ENCODE assay signal across 8 cellular contexts in genomic region chr17:77214743-77215142, GRCh38.
DNase-seq lines count a peak whose midpoint lies in the region; ATAC-seq and TF ChIP-seq lines count a peak whose summit lies in the region.

No MANE protein-coding gene starts in this region.

- H3K27ac Mint-ChIP-seq in neural progenitor cell, result peak overlapping the region; percentile 14

- H3K27me3 ChIP-seq in esophagus squamous epithelium (no peaks in the 10 kb centered on the region), neural progenitor cell (no peaks in the 10 kb centered on the region), vagina (no peaks in the 10 kb centered on the region)

- no peak overlapping the region for H3K4me3 ChIP-seq in esophagus squamous epithelium
- no peak overlapping the region for H3K4me3 ChIP-seq in neural progenitor cell
- H3K4me3 ChIP-seq in vagina, result no peak overlapping the region

- no peaks in the 10 kb centered on the region for H3K9me3 Mint-ChIP-seq in neural progenitor cell

- H3K79me2 ChIP-seq in neural progenitor cell (ENCODE audit: low read depth), result no peaks in the 10 kb centered on the region

- H3K9ac ChIP-seq in neural progenitor cell, result no peak overlapping the region

- H3F3A ChIP-seq in neural progenitor cell (ENCODE audit: low read depth), result no peaks in the 10 kb centered on the region

- H3K36me3 ChIP-seq in esophagus squamous epithelium (peaks cover 28 to 91% (median 50%) of the 10 kb centered on the region in 3 donors), neural progenitor cell (no peaks in the 10 kb centered on the region), vagina (peaks cover 0 to 67% of the 10 kb centered on the region in 2 donors)

- DNase-seq in AML-193 (lab: John Stamatoyannopoulos, UW) (peak; percentile 23 to 59), GM13977 (ENCODE audit: low spot score) (no peak), SHP77 treated with DMSO at 0.1 percent for 48 hours (lab: John Stamatoyannopoulos, UW) (peak; percentile 21), esophagus squamous epithelium (lab: John Stamatoyannopoulos, UW) (no peak), neural progenitor cell (ENCODE audit: low spot score) (peak; percentile 70), NCI-H226 (no peak), vagina (ENCODE audit: extremely low spot score in 2 of 2) (no peak)

- TF ChIP-seq CTCF in GM13977 (IDR thresholded peaks at IDR 0.05; ENCODE audit: extremely low read depth, insufficient read depth, missing control alignments) (peak; percentile 31), esophagus squamous epithelium (IDR thresholded peaks at IDR 0.05) (peak in 4 of 6 experiments; percentile 20 to 68 (median 38)), neural progenitor cell (IDR thresholded peaks at IDR 0.05) (peak; percentile 66), vagina (IDR thresholded peaks at IDR 0.05) (peak in 1 of 3 experiments; percentile 22)

- H3K27ac ChIP-seq in esophagus squamous epithelium (no peak overlapping the region), neural progenitor cell (no peak overlapping the region), vagina (no peak overlapping the region)

- TF ChIP-seq POLR2A in esophagus squamous epithelium (IDR thresholded peaks at IDR 0.05) (no peak), vagina (IDR thresholded peaks at IDR 0.05) (no peak)

- peaks cover 2% of the 10 kb centered on the region for H3K27me3 Mint-ChIP-seq in neural progenitor cell (ENCODE audit: insufficient read depth, low read depth)

- peaks cover 37% of the 10 kb centered on the region for H3K36me3 Mint-ChIP-seq in neural progenitor cell

- no peak overlapping the region for H3K4me2 ChIP-seq in neural progenitor cell

- H4K20me1 ChIP-seq in neural progenitor cell (ENCODE audit: low read depth), result no peaks in the 10 kb centered on the region

- 85 to 86% methylated on average over 9 to 11 of the region's 11 CpGs for WGBS in esophagus squamous epithelium, 2 donors

- no peak overlapping the region for H2AFZ ChIP-seq in neural progenitor cell (replicated peaks)

- intact Hi-C loops in esophagus squamous epithelium (cut with DNase I) (no loop called here), vagina (cut with DNase I) (loop anchor here (10.0 kb wide), 1 partner anchor 120 kb away; no protein-coding TSS in a partner anchor)

- ATAC-seq in HG03280 (IDR thresholded peaks at IDR 0.05; ENCODE audit: unreplicated experiment), result no peak

- H3K4me1 ChIP-seq in esophagus squamous epithelium, result peaks cover 0 to 23% (median 0%) of the 10 kb centered on the region in 3 donors
- no peaks in the 10 kb centered on the region for H3K4me1 ChIP-seq in neural progenitor cell
- no peaks in the 10 kb centered on the region for H3K4me1 ChIP-seq in vagina

- H3K4me3 Mint-ChIP-seq in neural progenitor cell, result no peak overlapping the region

- H3K9me3 ChIP-seq in esophagus squamous epithelium (no peaks in the 10 kb centered on the region), neural progenitor cell (ENCODE audit: low read depth) (no peaks in the 10 kb centered on the region), vagina (no peaks in the 10 kb centered on the region)

- H3K4me1 Mint-ChIP-seq in neural progenitor cell, result peaks cover 2% of the 10 kb centered on the region

- in situ Hi-C loops in GM13977 (cut with MboI; ENCODE audit: low pct_unique_long_range_greater_than_20kb, low sequenced_read_pairs, unreplicated experiment), result no loop called here

Comparison
In these comparisons a context has a peak if more than half of its experiments do, and no peak if none do; other contexts are left out.
1. DNase-seq: peak in AML-193 (2 of 2), SHP77 treated with DMSO at 0.1 percent for 48 hours (single experiment) and neural progenitor cell (single experiment); none in GM13977 (single experiment), esophagus squamous epithelium (single experiment), NCI-H226 (single experiment) and vagina (0 of 2).